ENCODE assay signal across 9 cellular contexts in the genomic region with DNA sequence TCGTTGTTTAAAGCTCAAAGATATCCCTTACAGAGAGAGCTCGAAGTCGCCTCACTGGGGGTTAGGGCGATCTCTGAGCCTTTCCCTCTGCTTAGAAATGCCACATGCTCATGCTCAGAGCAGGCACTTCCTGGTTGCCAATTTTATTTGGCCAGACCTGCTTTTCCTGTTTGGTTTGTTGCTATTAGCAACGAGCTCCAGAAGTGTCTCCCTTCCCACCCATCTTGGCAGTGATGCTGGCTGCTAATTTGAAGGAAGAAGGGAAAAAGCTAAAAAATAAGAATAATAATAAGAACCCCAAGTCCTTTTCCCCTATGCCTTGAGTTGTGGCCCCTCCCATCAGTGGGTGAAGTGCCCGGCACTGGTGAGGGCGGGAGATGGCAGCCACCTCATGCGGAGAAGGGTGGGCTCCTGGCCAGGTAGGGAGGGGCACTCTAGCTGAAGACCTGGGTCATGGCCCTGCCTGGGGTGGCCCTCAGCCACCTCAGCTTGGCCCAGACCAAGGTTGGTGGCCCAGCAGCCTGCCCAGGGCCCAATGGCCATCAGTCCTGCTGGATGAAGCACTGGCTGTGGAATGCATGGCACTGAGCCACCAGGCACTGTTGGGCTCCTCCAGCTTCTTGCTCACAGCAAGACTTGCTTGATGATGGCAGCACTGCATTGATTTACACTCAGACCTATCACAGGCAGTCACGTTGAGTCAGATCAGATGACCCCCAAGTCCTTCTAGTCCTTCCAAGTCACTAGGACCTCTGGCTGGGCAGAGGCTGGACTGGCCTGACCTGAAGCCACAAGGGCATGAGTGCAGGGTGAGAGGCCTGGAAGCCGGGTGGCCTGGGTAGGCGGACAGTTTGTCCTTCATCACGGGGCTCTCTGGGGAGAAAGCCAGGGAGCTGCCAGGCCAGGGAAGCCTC.
DNase-seq lines count a peak whose midpoint lies in the region; ATAC-seq, FAIRE-seq and TF ChIP-seq lines count a peak whose summit lies in the region.
"Had no signal": no experiment of that assay in that cellular context is flagged by ENCODE, and none has a peak within 500 bp of the region (broad histone marks: within the 10 kb centered on the region; RNA-seq: fewer than 3 reads in every experiment).

No MANE protein-coding gene starts in this region.

- POLR2A ChIA-PET in MCF 10A (lab: Yijun Ruan, JAX) = interaction anchor here (0.7 kb wide), 1 partner anchor 35 kb away, joined by 3 read pairs; no protein-coding TSS in a partner anchor

- H3K4me3 ChIP-seq in kidney (ENCODE audit: low read length in 2 of 2) (no peak overlapping the region), subcutaneous abdominal adipose tissue (ENCODE audit: low read depth in 1 of 5, low read length in 5 of 5) (peak overlapping the region; percentile 26 to 47 (median 33))

- H3K4me1 ChIP-seq in kidney (ENCODE audit: control insufficient read depth in 1 of 2, insufficient read depth in 1 of 2, low read depth in 1 of 2, low read length in 2 of 2) (peaks cover 7 to 9% of the 10 kb centered on the region in 2 donors), subcutaneous abdominal adipose tissue (ENCODE audit: control insufficient read depth in 5 of 5, insufficient read depth in 5 of 5, low read length in 5 of 5) (peaks cover 6 to 20% (median 19%) of the 10 kb centered on the region in 5 donors)

- H3K4me1 Mint-ChIP-seq in MCF 10A (ENCODE audit: insufficient read depth, unreplicated experiment) = peaks cover 12% of the 10 kb centered on the region
- H3K4me1 Mint-ChIP-seq: neural crest cell had no signal

- ATAC-seq in HG03354 (IDR thresholded peaks at IDR 0.05; ENCODE audit: poor library complexity, severe bottlenecking, unreplicated experiment) = no peak

- no TSS peak for BruUV-seq in MCF 10A (replicated peaks; lab: Mats Ljungman, UMichigan)

- CTCF ChIA-PET in MCF 10A (lab: Yijun Ruan, JAX) = interaction anchor here (0.6 to 4.4 kb wide), 3 partner anchors 9 to 391 kb away, joined by 3 to 31 read pairs (median 5); no protein-coding TSS in a partner anchor

- DNase-seq in Caki2 (ENCODE audit: low read depth) (peak; percentile 77), NCI-H1105 (lab: John Stamatoyannopoulos, UW) (peak; percentile 83), MCF 10A (ENCODE audit: unreplicated experiment) (peak; percentile 71), kidney (peak; percentile 95), NCI-H2107 (lab: John Stamatoyannopoulos, UW) (no peak)
- DNase-seq in activated CD8-positive, alpha-beta memory T cell treated with anti-CD3 and anti-CD28 coated beads for 24 hours = no peak

- intact Hi-C loops in MCF 10A (cut with micrococcal nuclease) = no loop called here
- intact Hi-C loops in kidney (cut with DNase I) = no loop called here

- FAIRE-seq in kidney (lab: Jason Lieb, UNC) = no peak

- H3K36me3 Mint-ChIP-seq in MCF 10A (ENCODE audit: insufficient read depth, unreplicated experiment) = peaks cover 6% of the 10 kb centered on the region

- in situ Hi-C loops in Caki2 (cut with HindIII; ENCODE audit: low pct_unique_long_range_greater_than_20kb, low sequenced_read_pairs) = no loop called here

- H3K9me3 ChIP-seq in kidney (ENCODE audit: control insufficient read depth in 1 of 2, low read length in 2 of 2) = no peaks in the 10 kb centered on the region
- H3K9me3 ChIP-seq in subcutaneous abdominal adipose tissue (ENCODE audit: control insufficient read depth in 5 of 5, low read length in 5 of 5) = peaks cover 0 to 6% (median 3%) of the 10 kb centered on the region in 5 donors

- H3K27ac ChIP-seq in kidney (ENCODE audit: low read depth in 2 of 2, low read length in 2 of 2) (peak overlapping the region; percentile 63 to 71), subcutaneous abdominal adipose tissue (ENCODE audit: low read depth, low read length) (peak overlapping the region; percentile 51)

- H3K27me3 Mint-ChIP-seq in MCF 10A (ENCODE audit: insufficient read depth, unreplicated experiment) = no peaks in the 10 kb centered on the region

- no peaks in the 10 kb centered on the region for H3K27me3 ChIP-seq in subcutaneous abdominal adipose tissue (ENCODE audit: control insufficient read depth in 5 of 5, insufficient read depth in 4 of 5, low read length in 5 of 5)

- peak overlapping the region; percentile 71 for H3K27ac Mint-ChIP-seq in MCF 10A (ENCODE audit: low read depth, unreplicated experiment)

- no peaks in the 10 kb centered on the region for H3K9me3 Mint-ChIP-seq in MCF 10A (ENCODE audit: unreplicated experiment)
- H3K9me3 Mint-ChIP-seq: neural crest cell had no signal

- TF ChIP-seq CTCF in MCF 10A (IDR thresholded peaks at IDR 0.05; ENCODE audit: unreplicated experiment) (no peak), kidney (IDR thresholded peaks at IDR 0.05; ENCODE audit: borderline replicate concordance, extremely low read depth, insufficient read depth) (no peak)

- H3K36me3 ChIP-seq in kidney (ENCODE audit: control insufficient read depth in 1 of 2, insufficient read depth in 2 of 2, low read length in 2 of 2) (no peaks in the 10 kb centered on the region), subcutaneous abdominal adipose tissue (ENCODE audit: control insufficient read depth in 5 of 5, insufficient read depth in 5 of 5, low read length in 5 of 5) (peaks cover 0 to 8% (median 0%) of the 10 kb centered on the region in 5 donors)

- H3K4me3 Mint-ChIP-seq in MCF 10A (ENCODE audit: unreplicated experiment) = no peak overlapping the region
- H3K4me3 Mint-ChIP-seq: neural crest cell had no signal

- H3K9ac ChIP-seq in kidney (ENCODE audit: low read length in 2 of 2) (no peak overlapping the region), subcutaneous abdominal adipose tissue (ENCODE audit: low read length in 5 of 5) (peak overlapping the region in 3 of 5 donors; percentile 4 to 33 (median 12))

Comparison
In these comparisons a context has a peak if more than half of its experiments do, and no peak if none do; other contexts are left out.
1. DNase-seq: peak in Caki2 (single experiment), NCI-H1105 (single experiment), MCF 10A (single experiment) and kidney (single experiment); none in activated CD8-positive, alpha-beta memory T cell treated with anti-CD3 and anti-CD28 coated beads for 24 hours (single experiment) and NCI-H2107 (single experiment).
2. H3K4me3 ChIP-seq: peak in subcutaneous abdominal adipose tissue (5 of 5); none in kidney (0 of 2).
3. H3K9ac ChIP-seq: peak in subcutaneous abdominal adipose tissue (3 of 5); none in kidney (0 of 2).